15 cellular contexts compared by ENCODE assay signal in genomic region chr12:100026241-100026640, GRCh38. TPM values are rescaled to one million over a fixed set of nuclear protein-coding genes. Genes with fewer than 3 reads are reported as not detected.
"Had no signal": no experiment of that assay in that cellular context is flagged by ENCODE, and none has a peak within 500 bp of the region (broad histone marks: within the 10 kb centered on the region; RNA-seq: fewer than 3 reads in every experiment).

No MANE protein-coding gene starts in this region.

- H3K4me3 ChIP-seq: esophagus squamous epithelium, hepatocyte, neural progenitor cell, ovary, right atrium auricular region, sigmoid colon had no signal

- ATAC-seq: effector memory CD8-positive, alpha-beta T cell; natural killer cell treated with Interleukin-12 subunit alpha and Interleukin-12 subunit beta and Interleukin-15 and Interleukin-18, amount 100 ng/mL, for 72 hours had no signal

- DNase-seq: effector memory CD8-positive, alpha-beta T cell; esophagus squamous epithelium; foreskin melanocyte; head of caudate nucleus; mammary epithelial cell; nucleus accumbens; ovary; sigmoid colon; small intestine; stimulated activated CD4-positive, alpha-beta T cell treated with anti-CD3 and anti-CD28 coated beads, Interleukin-12 subunit alpha, Interleukin-12 subunit beta, amount 100 ng/mL, for 4 hours; stimulated activated naive CD4-positive, alpha-beta T cell treated with Interleukin-2 at 50 U/mL for 16 hours had no signal

RNA-seq across cellular contexts. Expression of gene ANKS1B, which starts 41.5 kb away (rescaled TPM):
- total RNA-seq: natural killer cell treated with Interleukin-12 subunit alpha and Interleukin-12 subunit beta and Interleukin-15 and Interleukin-18, amount 100 ng/mL, for 72 hours had no signal
